ENCODE assay signal across 9 cellular contexts in genomic region chr2:54708584-54709340, GRCh38. TPM values are rescaled to one million over a fixed set of nuclear protein-coding genes. Genes with fewer than 3 reads are reported as not detected.
DNase-seq lines count a peak whose midpoint lies in the region; ATAC-seq, FAIRE-seq and TF ChIP-seq lines count a peak whose summit lies in the region.
"Had no signal": no experiment of that assay in that cellular context is flagged by ENCODE, and none has a peak within 500 bp of the region (broad histone marks: within the 10 kb centered on the region; RNA-seq: fewer than 3 reads in every experiment).

No MANE protein-coding gene starts in this region.

- FAIRE-seq in HTR-8/SVneo (lab: Jason Lieb, UNC) = no peak
- FAIRE-seq: GM18507 had no signal

- no peaks in the 10 kb centered on the region for H3K9me2 ChIP-seq in GM23338 (ENCODE audit: insufficient read depth)

- peaks cover 16% of the 10 kb centered on the region; the same call in 1 of the 2 replicates for H3K27me3 ChIP-seq in GM23338 (ENCODE audit: insufficient read depth)

- DNase-seq in AG04449 (ENCODE audit: low read depth, low spot score) (no peak), GM23338 (ENCODE audit: low spot score) (peak; percentile 81), OCI-M1 (lab: John Stamatoyannopoulos, UW) (no peak), HTR-8/SVneo (ENCODE audit: insufficient read length, low spot score) (no peak)
- DNase-seq in activated naive CD4-positive, alpha-beta T cell treated with anti-CD3 and anti-CD28 coated beads, Interleukin-2, amount 50 U/mL, for 72 hours (ENCODE audit: low spot score in 2 of 2) = no peak
- DNase-seq in stimulated activated effector memory CD8-positive, alpha-beta T cell treated with anti-CD3 and anti-CD28 coated beads, Interleukin-12 subunit alpha, Interleukin-12 subunit beta, amount 100 ng/mL, for 72 hours (ENCODE audit: low spot score in 2 of 2) = no peak
- DNase-seq in stimulated activated CD4-positive, alpha-beta T cell treated with anti-CD3 and anti-CD28 coated beads, Interleukin-4, amount 100 ng/mL, for 24 hours = no peak

- H3K4me1 Mint-ChIP-seq in GM23338 = peaks cover 6% of the 10 kb centered on the region; the same call in 2 of the 3 replicates
- peaks cover 5% of the 10 kb centered on the region for H3K4me1 Mint-ChIP-seq in stimulated activated effector memory CD8-positive, alpha-beta T cell treated with anti-CD3 and anti-CD28 coated beads, Interleukin-12 subunit alpha, Interleukin-12 subunit beta, amount 100 ng/mL, for 72 hours

- H3K27ac ChIP-seq in GM23338 (ENCODE audit: low read depth) = no peak overlapping the region

- H3K4me3 ChIP-seq in AG04449 (ENCODE audit: low read depth, low read length) = peak overlapping the region; percentile 48
- peak overlapping the region; percentile 83 for H3K4me3 ChIP-seq in GM23338
- peak overlapping the region; percentile 34; the same call in 1 of the 2 replicates for H3K4me3 ChIP-seq in iPS-18c (ENCODE audit: insufficient read depth, low read depth, low read length)

- no peaks in the 10 kb centered on the region for H3K4me1 ChIP-seq in GM23338 (ENCODE audit: insufficient read depth)

- H3K4me2 ChIP-seq in GM23338 = peak overlapping the region; percentile 93

- H3K27ac Mint-ChIP-seq in GM23338 = no peak overlapping the region
- H3K27ac Mint-ChIP-seq in activated naive CD4-positive, alpha-beta T cell treated with anti-CD3 and anti-CD28 coated beads, Interleukin-2, amount 50 U/mL, for 72 hours = no peak overlapping the region
- no peak overlapping the region for H3K27ac Mint-ChIP-seq in stimulated activated effector memory CD8-positive, alpha-beta T cell treated with anti-CD3 and anti-CD28 coated beads, Interleukin-12 subunit alpha, Interleukin-12 subunit beta, amount 100 ng/mL, for 72 hours

- peak overlapping the region; percentile 69 for H3K4me3 Mint-ChIP-seq in GM23338
- H3K4me3 Mint-ChIP-seq in stimulated activated effector memory CD8-positive, alpha-beta T cell treated with anti-CD3 and anti-CD28 coated beads, Interleukin-12 subunit alpha, Interleukin-12 subunit beta, amount 100 ng/mL, for 72 hours = peak overlapping the region; percentile 29

- no peaks in the 10 kb centered on the region for H3K36me3 Mint-ChIP-seq in GM23338 (ENCODE audit: low read depth)
- H3K36me3 Mint-ChIP-seq in activated naive CD4-positive, alpha-beta T cell treated with anti-CD3 and anti-CD28 coated beads, Interleukin-2, amount 50 U/mL, for 72 hours = peaks cover 0 to 5% of the 10 kb centered on the region in 2 donors
- H3K36me3 Mint-ChIP-seq in stimulated activated effector memory CD8-positive, alpha-beta T cell treated with anti-CD3 and anti-CD28 coated beads, Interleukin-12 subunit alpha, Interleukin-12 subunit beta, amount 100 ng/mL, for 72 hours = no peaks in the 10 kb centered on the region

- ATAC-seq in GM23338 = peak; percentile 92
- ATAC-seq in activated naive CD4-positive, alpha-beta T cell treated with anti-CD3 and anti-CD28 coated beads, Interleukin-2, amount 50 U/mL, for 72 hours = peak; percentile 53 to 62
- ATAC-seq in stimulated activated effector memory CD8-positive, alpha-beta T cell treated with anti-CD3 and anti-CD28 coated beads, Interleukin-12 subunit alpha, Interleukin-12 subunit beta, amount 100 ng/mL, for 72 hours = peak; percentile 52

- TF ChIP-seq CTCF in AG04449 (IDR thresholded peaks at IDR 0.05; ENCODE audit: insufficient read depth, low read length, missing control alignments) = no peak
- TF ChIP-seq CTCF in GM23338 (conservative IDR thresholded peaks at IDR 0.05; ENCODE audit: low read depth in 2 of 2) = peak in 1 of 2 experiments; percentile 9; a peak in 1 of 4 replicates

- CTCF ChIA-PET in AG04449 (lab: Yijun Ruan, JAX) = interaction anchor here (1.2 to 8.4 kb wide), 6 partner anchors 14 to 669 kb away, joined by 3 to 178 read pairs (median 23); partner anchors contain the start of gene EML6

- H3K9me3 Mint-ChIP-seq in GM23338 = no peaks in the 10 kb centered on the region
- H3K9me3 Mint-ChIP-seq in activated naive CD4-positive, alpha-beta T cell treated with anti-CD3 and anti-CD28 coated beads, Interleukin-2, amount 50 U/mL, for 72 hours = no peaks in the 10 kb centered on the region
- no peaks in the 10 kb centered on the region for H3K9me3 Mint-ChIP-seq in stimulated activated effector memory CD8-positive, alpha-beta T cell treated with anti-CD3 and anti-CD28 coated beads, Interleukin-12 subunit alpha, Interleukin-12 subunit beta, amount 100 ng/mL, for 72 hours

- no peaks in the 10 kb centered on the region for H3F3A ChIP-seq in GM23338 (replicated peaks; ENCODE audit: low read depth)

- peaks cover 4% of the 10 kb centered on the region for H3K27me3 Mint-ChIP-seq in GM23338 (ENCODE audit: insufficient read depth, low read depth, poor library complexity)

- H2AFZ ChIP-seq in GM23338 = peak overlapping the region; percentile 100

- POLR2A ChIA-PET in AG04449 (lab: Yijun Ruan, JAX) = no interaction called here

- no peaks in the 10 kb centered on the region for H4K20me1 ChIP-seq in GM23338 (replicated peaks; ENCODE audit: insufficient read depth)

- H3K9me3 ChIP-seq in iPS-18c (ENCODE audit: control insufficient read depth, insufficient read depth, low read length) = no peaks in the 10 kb centered on the region

- H3K79me2 ChIP-seq in GM23338 (replicated peaks; ENCODE audit: insufficient read depth) = no peaks in the 10 kb centered on the region

- H3K36me3 ChIP-seq in GM23338 (ENCODE audit: insufficient read depth) = no peaks in the 10 kb centered on the region

TF ChIP-seq in GM23338, 12 proteins besides CTCF, POLR2A, EP300 and RAD21 (continues in another document):
- no peak for TF ChIP-seq REST (IDR thresholded peaks at IDR 0.05; ENCODE audit: unreplicated experiment)
- no peak for TF ChIP-seq ZNF331 (CRISPR knock-in tag; IDR thresholded peaks at IDR 0.05; ENCODE audit: low read depth)
- TF ChIP-seq NANOG (IDR thresholded peaks at IDR 0.05; ENCODE audit: borderline replicate concordance) = no peak
- TF ChIP-seq POLR2AphosphoS5 (IDR thresholded peaks at IDR 0.05; ENCODE audit: low read depth) = no peak; the same call in 1 of the 2 replicates

RNA-seq across cellular contexts. Expression of gene EML6, which starts 14.7 kb away (rescaled TPM):
- 1.1 and 6.2 TPM in 2 replicates for total RNA-seq in GM23338 (2014; rRNA removed; shearing (Covaris generic))
- polyA plus RNA-seq in GM23338 (2016; fragmentation: Nextera tagmentation; extraction: Ambion mirVana) = 1.6 and 2.7 TPM in 2 replicates
- 1 to 10 TPM in 1 of 2 donors, under 1 TPM in 1; 0.30 to 2.4 TPM for total RNA-seq in activated naive CD4-positive, alpha-beta T cell treated with anti-CD3 and anti-CD28 coated beads, Interleukin-2, amount 50 U/mL, for 72 hours
